8 cellular contexts compared by ENCODE assay signal in genomic region chr3:124032351-124032880, GRCh38. TPM values are rescaled to one million over a fixed set of nuclear protein-coding genes. Genes with fewer than 3 reads are reported as not detected.
A peak's percentile ranks its signal among the peaks of the same experiment; 100 is the strongest.
DNase-seq lines count a peak whose midpoint lies in the region; ATAC-seq and TF ChIP-seq lines count a peak whose summit lies in the region.

No MANE protein-coding gene starts in this region.

- H3K4me1 ChIP-seq in left lung: peaks cover 0 to 19% of the 10 kb centered on the region in 2 donors

- peak overlapping the region; percentile 59 to 73 for H3K27ac ChIP-seq in left lung

- no peak for TF ChIP-seq CTCF in left lung (IDR thresholded peaks at IDR 0.05)

- H3K27me3 ChIP-seq in left lung: peaks cover 11 to 94% of the 10 kb centered on the region in 2 donors

- peak overlapping the region; percentile 57 to 60 for H3K4me3 ChIP-seq in left lung

- H3K36me3 ChIP-seq in left lung: no peaks in the 10 kb centered on the region

- H3K9me3 ChIP-seq in left lung: no peaks in the 10 kb centered on the region

- peak; percentile 64 for DNase-seq in NCI-H510A treated with DMSO at 0.1 percent for 48 hours (lab: John Stamatoyannopoulos, UW)
- DNase-seq in NCI-H510A (lab: John Stamatoyannopoulos, UW): no peak
- peak; percentile 70 to 85 for DNase-seq in NCI-H446 (lab: John Stamatoyannopoulos, UW)
- peak; percentile 39 for DNase-seq in cerebellum (ENCODE audit: low spot score)
- DNase-seq in left lung: no peak
- peak; percentile 72 for DNase-seq in superior temporal gyrus (ENCODE audit: extremely low spot score)
- DNase-seq in central memory CD4-positive, alpha-beta T cell: no peak

- ATAC-seq in left lung: peak; percentile 10
- no peak for ATAC-seq in HG02571 (IDR thresholded peaks at IDR 0.05; ENCODE audit: unreplicated experiment)

- intact Hi-C loops in left lung (cut with DNase I): loop anchor here in 1 of 2 donors (10.0 kb wide), 1 partner anchor 52 kb away; no protein-coding TSS in a partner anchor

RNA-seq across cellular contexts. Expression of gene KALRN, which starts 0.8 kb away (rescaled TPM):
- total RNA-seq in cerebellum (131 TPM), left lung (10 to 100 TPM; 19.2 to 25.4 TPM)

RNA-seq across cellular contexts. Expression of gene ROPN1, which starts 40.5 kb away (rescaled TPM):
- total RNA-seq in cerebellum: not detected
- not detected for total RNA-seq in left lung

Comparison
In these comparisons a context has a peak if more than half of its experiments do, and no peak if none do; other contexts are left out.
1. DNase-seq: peak in NCI-H510A treated with DMSO at 0.1 percent for 48 hours (single experiment), NCI-H446 (2 of 2), cerebellum (single experiment) and superior temporal gyrus (single experiment); none in NCI-H510A (single experiment), left lung (0 of 2) and central memory CD4-positive, alpha-beta T cell (single experiment).